ENCODE assay signal across 8 cellular contexts in the genomic region with DNA sequence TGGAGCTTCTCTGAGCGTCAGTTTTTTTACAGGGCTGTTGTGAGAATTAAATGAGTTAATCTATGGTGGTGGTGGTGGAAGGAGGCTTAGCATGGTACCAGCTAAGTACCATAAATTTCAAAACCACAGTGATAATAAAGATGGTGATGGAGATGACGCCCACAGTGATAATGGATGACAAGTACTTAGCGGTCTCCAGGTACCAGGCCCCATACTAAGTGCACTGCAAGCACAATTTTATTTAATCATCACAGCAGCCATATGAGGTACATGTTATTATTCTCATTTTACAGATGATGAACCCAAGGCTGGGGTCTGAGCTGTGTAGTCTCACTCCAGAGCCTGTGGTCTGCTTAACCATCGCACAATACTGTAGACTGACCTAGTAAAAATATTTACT.
"Had no signal": no experiment of that assay in that cellular context is flagged by ENCODE, and none has a peak within 500 bp of the region (broad histone marks: within the 10 kb centered on the region; RNA-seq: fewer than 3 reads in every experiment).

No MANE protein-coding gene starts in this region.

- H3K4me3 ChIP-seq: GM12878 had no signal

- ATAC-seq: GM12878 had no signal

- DNase-seq: GDM1, GF-D8 had no signal

- FAIRE-seq: G401.6, GM12878, GM12891, GM12892, GM18507, GM19239 had no signal
